ENCODE assay signal across 24 cellular contexts in genomic region chr2:212713681-212714080, GRCh38.
"Had no signal": no experiment of that assay in that cellular context is flagged by ENCODE, and none has a peak within 500 bp of the region (broad histone marks: within the 10 kb centered on the region; RNA-seq: fewer than 3 reads in every experiment).

No MANE protein-coding gene starts in this region.

- H3K27ac Mint-ChIP-seq: activated CD8-positive, alpha-beta T cell treated with anti-CD3 and anti-CD28 coated beads, Interleukin-2, amount 10 ng/mL, durations not matched to agents 7 days and 5 days; activated naive CD8-positive, alpha-beta T cell treated with anti-CD3 and anti-CD28 coated beads, Interleukin-2, amount 10 ng/mL, durations not matched to agents 7 days and 5 days; T-helper 17 cell; WTC11 had no signal

- H3K36me3 ChIP-seq: adrenal gland, breast epithelium, MG63 had no signal

- DNase-seq: activated CD4-positive, alpha-beta T cell treated with anti-CD3 and anti-CD28 coated beads for 48 hours; activated CD4-positive, alpha-beta T cell treated with anti-CD3 and anti-CD28 coated beads, Interleukin-2, amount 50 U/mL, for 4 hours; activated CD4-positive, CD25-positive, alpha-beta regulatory T cell treated with anti-CD3 and anti-CD28 coated beads, Interleukin-2, amount 50 U/mL, for 72 hours; activated CD8-positive, alpha-beta memory T cell treated with anti-CD3 and anti-CD28 coated beads, Interleukin-2, amount 50 U/mL, for 48 hours; activated CD8-positive, alpha-beta T cell treated with anti-CD3 and anti-CD28 coated beads, Interleukin-2, amount 10 ng/mL, durations not matched to agents 7 days and 5 days; activated naive CD4-positive, alpha-beta T cell treated with anti-CD3 and anti-CD28 coated beads, Interleukin-2, amount 50 U/mL, for 16 hours; activated naive CD8-positive, alpha-beta T cell treated with anti-CD3 and anti-CD28 coated beads, Interleukin-2, amount 10 ng/mL, durations not matched to agents 7 days and 5 days; activated T-cell treated with anti-CD3 and anti-CD28 coated beads, Interleukin-2, amount 50 U/mL, for 1 hour; adrenal gland; anterior cingulate cortex; central memory CD4-positive, alpha-beta T cell; KBM-7; NCI-H1105; NCI-H1436; NCI-H187; NCI-H2081; NCI-H510A treated with DMSO at 0.1 percent for 48 hours; SHP77 treated with DMSO at 0.1 percent for 48 hours; T-helper 17 cell; T-helper 9 cell had no signal

- FAIRE-seq: RCC 7860 had no signal

- H3K27me3 Mint-ChIP-seq: T-helper 17 cell had no signal

- H3K27me3 ChIP-seq: adrenal gland, breast epithelium, MG63 had no signal

- H3K9me3 ChIP-seq: adrenal gland, breast epithelium, MG63 had no signal

- ATAC-seq: activated CD8-positive, alpha-beta T cell treated with anti-CD3 and anti-CD28 coated beads, Interleukin-2, amount 10 ng/mL, durations not matched to agents 7 days and 5 days; T-helper 17 cell; WTC11 had no signal

- H3K36me3 Mint-ChIP-seq: activated naive CD8-positive, alpha-beta T cell treated with anti-CD3 and anti-CD28 coated beads, Interleukin-2, amount 10 ng/mL, durations not matched to agents 7 days and 5 days; WTC11 had no signal

- H3K4me1 Mint-ChIP-seq: activated naive CD8-positive, alpha-beta T cell treated with anti-CD3 and anti-CD28 coated beads, Interleukin-2, amount 10 ng/mL, durations not matched to agents 7 days and 5 days; T-helper 17 cell; WTC11 had no signal

- H3K27ac ChIP-seq: adrenal gland, breast epithelium had no signal

- H3K4me3 ChIP-seq: adrenal gland, breast epithelium, MG63 had no signal

- H3K4me1 ChIP-seq: adrenal gland, breast epithelium had no signal

- H3K9me3 Mint-ChIP-seq: activated naive CD8-positive, alpha-beta T cell treated with anti-CD3 and anti-CD28 coated beads, Interleukin-2, amount 10 ng/mL, durations not matched to agents 7 days and 5 days had no signal

- H3K4me3 Mint-ChIP-seq: activated CD8-positive, alpha-beta T cell treated with anti-CD3 and anti-CD28 coated beads, Interleukin-2, amount 10 ng/mL, durations not matched to agents 7 days and 5 days; activated naive CD8-positive, alpha-beta T cell treated with anti-CD3 and anti-CD28 coated beads, Interleukin-2, amount 10 ng/mL, durations not matched to agents 7 days and 5 days; T-helper 17 cell; WTC11 had no signal
